In the genomic region with DNA sequence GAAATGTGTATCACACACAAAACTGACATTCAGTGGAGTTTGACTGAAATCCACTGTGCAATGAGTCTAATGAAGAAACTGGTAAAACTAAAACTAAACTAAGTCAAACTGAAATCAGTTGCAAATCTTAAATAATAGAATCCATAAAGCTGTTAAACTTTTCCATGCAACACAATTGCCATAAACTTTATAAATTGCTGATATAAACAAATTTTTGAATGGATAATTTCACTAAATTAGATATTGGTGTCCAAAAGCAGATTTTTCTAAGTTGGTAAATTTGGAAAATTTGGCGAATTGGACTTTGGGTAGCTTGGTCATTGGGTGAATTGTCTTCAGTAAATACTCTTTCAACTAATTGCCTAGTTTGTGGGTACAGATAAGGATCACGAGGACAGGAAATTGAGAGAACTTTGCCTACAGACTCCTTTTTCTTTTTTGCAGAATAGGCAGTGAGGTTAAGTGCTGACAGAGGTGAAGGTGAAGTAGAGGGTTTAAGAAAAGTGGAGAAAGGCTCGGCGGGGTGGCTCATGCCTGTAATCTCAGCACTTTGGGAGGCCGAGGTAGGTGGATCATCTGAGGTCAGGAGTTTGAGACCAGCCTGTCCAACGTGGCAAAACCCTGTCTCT, we compare ENCODE assay signal across 16 cellular contexts. TPM values are rescaled to one million over a fixed set of nuclear protein-coding genes. Genes with fewer than 3 reads are reported as not detected.
DNase-seq lines count a peak whose midpoint lies in the region; ATAC-seq lines count a peak whose summit lies in the region.
"Had no signal": no experiment of that assay in that cellular context is flagged by ENCODE, and none has a peak within 500 bp of the region (broad histone marks: within the 10 kb centered on the region; RNA-seq: fewer than 3 reads in every experiment).

No MANE protein-coding gene starts in this region.

- H3K36me3 ChIP-seq in CD4-positive, alpha-beta memory T cell (ENCODE audit: insufficient read depth, low read length), result no peaks in the 10 kb centered on the region

- no peak overlapping the region for H3K27ac ChIP-seq in CD4-positive, alpha-beta memory T cell (ENCODE audit: low read depth, low read length)
- H3K27ac ChIP-seq: PC-9 had no signal

- CTCF ChIA-PET in CD4-positive, alpha-beta memory T cell (lab: Charles Lee; ENCODE audit: partially characterized antibody), result interaction anchor here (1.9 to 6.6 kb wide), 5 partner anchors 13 to 66 kb away, joined by 7 to 64 read pairs (median 28); partner anchors contain the start of genes ILK, MRPL17, TAF10 and TPP1
- CTCF ChIA-PET in T-cell (lab: Charles Lee), result interaction anchor here in 1 of 2 donors (1.1 to 3.1 kb wide), 2 partner anchors 52 to 291 kb away, joined by 5 to 13 read pairs; partner anchors contain the start of gene TPP1

- H3K4me3 ChIP-seq in CD4-positive, alpha-beta memory T cell (ENCODE audit: low read length in 2 of 2), result no peak overlapping the region
- H3K4me3 ChIP-seq: PC-9 had no signal

- H3K4me3 Mint-ChIP-seq in activated T-cell treated with anti-CD3 and anti-CD28 coated beads, Interleukin-2, amount 50 U/mL, for 72 hours, result peak overlapping the region; percentile 51 to 57
- peak overlapping the region in 7 of 8 donors; percentile 60 to 89 (median 68) for H3K4me3 Mint-ChIP-seq in CD4-positive, alpha-beta memory T cell
- H3K4me3 Mint-ChIP-seq in T-cell, result peak overlapping the region; percentile 1 to 75 (median 25)
- H3K4me3 Mint-ChIP-seq in central memory CD8-positive, alpha-beta T cell, result peak overlapping the region; percentile 16
- H3K4me3 Mint-ChIP-seq: HFFc6 had no signal

- peaks cover 2 to 5% of the 10 kb centered on the region in 2 donors for H3K9me3 Mint-ChIP-seq in activated T-cell treated with anti-CD3 and anti-CD28 coated beads, Interleukin-2, amount 50 U/mL, for 72 hours
- H3K9me3 Mint-ChIP-seq in CD4-positive, alpha-beta memory T cell, result peaks cover 0 to 3% (median 0%) of the 10 kb centered on the region in 8 donors
- H3K9me3 Mint-ChIP-seq in T-cell, result peaks cover 0 to 11% (median 0%) of the 10 kb centered on the region in 3 donors
- H3K9me3 Mint-ChIP-seq in central memory CD8-positive, alpha-beta T cell, result no peaks in the 10 kb centered on the region
- H3K9me3 Mint-ChIP-seq: HFFc6 had no signal

- no peaks in the 10 kb centered on the region for H3K9me3 ChIP-seq in CD4-positive, alpha-beta memory T cell (ENCODE audit: control insufficient read depth in 1 of 2, low read length in 2 of 2)

- POLR2A ChIA-PET in CD4-positive, alpha-beta memory T cell (lab: Charles Lee; ENCODE audit: partially characterized antibody), result interaction anchor here (0.6 to 6.1 kb wide), 10 partner anchors 10 to 264 kb away, joined by 3 to 45 read pairs (median 4); partner anchors contain the start of genes MRPL17, TAF10 and TPP1
- POLR2A ChIA-PET in T-cell (lab: Charles Lee), result no interaction called here

- H3K4me1 ChIP-seq in CD4-positive, alpha-beta memory T cell (ENCODE audit: insufficient read depth, low read length), result peaks cover 82% of the 10 kb centered on the region

- ATAC-seq in activated T-cell treated with anti-CD3 and anti-CD28 coated beads, Interleukin-2, amount 50 U/mL, for 72 hours (replicated peaks in 1 of 2), result peak in 1 of 2 donors; percentile 31
- ATAC-seq in T-cell (replicated peaks in 1 of 4), result peak in 3 of 4 experiments; percentile 36 to 49 (median 46)
- ATAC-seq in central memory CD8-positive, alpha-beta T cell (replicated peaks; ENCODE audit: extremely low read depth, poor library complexity, severe bottlenecking), result no peak
- no peak for ATAC-seq in HG02840 (IDR thresholded peaks at IDR 0.05; ENCODE audit: low FRiP score, unreplicated experiment)

- intact Hi-C loops in CD4-positive, alpha-beta memory T cell (cut with micrococcal nuclease), result loop anchor here (1.0 kb wide), 1 partner anchor 13 kb away; the partner anchor contains the start of gene MRPL17

- peaks cover 80% of the 10 kb centered on the region for H3K4me1 Mint-ChIP-seq in activated T-cell treated with anti-CD3 and anti-CD28 coated beads, Interleukin-2, amount 50 U/mL, for 72 hours (ENCODE audit: low read depth)
- peaks cover 57 to 95% (median 72%) of the 10 kb centered on the region in 4 donors for H3K4me1 Mint-ChIP-seq in CD4-positive, alpha-beta memory T cell
- H3K4me1 Mint-ChIP-seq in T-cell, result peaks cover 77 to 87% (median 80%) of the 10 kb centered on the region in 3 donors
- H3K4me1 Mint-ChIP-seq in central memory CD8-positive, alpha-beta T cell, result peaks cover 56% of the 10 kb centered on the region

- no peaks in the 10 kb centered on the region for H3K27me3 Mint-ChIP-seq in activated T-cell treated with anti-CD3 and anti-CD28 coated beads, Interleukin-2, amount 50 U/mL, for 72 hours (ENCODE audit: low read depth)
- H3K27me3 Mint-ChIP-seq in CD4-positive, alpha-beta memory T cell, result no peaks in the 10 kb centered on the region
- no peaks in the 10 kb centered on the region for H3K27me3 Mint-ChIP-seq in T-cell
- no peaks in the 10 kb centered on the region for H3K27me3 Mint-ChIP-seq in central memory CD8-positive, alpha-beta T cell

- H3K27ac Mint-ChIP-seq in activated T-cell treated with anti-CD3 and anti-CD28 coated beads, Interleukin-2, amount 50 U/mL, for 72 hours, result peak overlapping the region; percentile 44
- H3K27ac Mint-ChIP-seq in CD4-positive, alpha-beta memory T cell, result peak overlapping the region; percentile 18 to 87 (median 77)
- H3K27ac Mint-ChIP-seq in T-cell, result peak overlapping the region; percentile 64 to 87
- H3K27ac Mint-ChIP-seq in central memory CD8-positive, alpha-beta T cell (ENCODE audit: low read depth), result peak overlapping the region; percentile 30
- H3K27ac Mint-ChIP-seq: HFFc6 had no signal

- peaks cover 0 to 4% of the 10 kb centered on the region in 2 donors for H3K36me3 Mint-ChIP-seq in activated T-cell treated with anti-CD3 and anti-CD28 coated beads, Interleukin-2, amount 50 U/mL, for 72 hours (ENCODE audit: insufficient read depth in 2 of 2)
- H3K36me3 Mint-ChIP-seq in CD4-positive, alpha-beta memory T cell, result no peaks in the 10 kb centered on the region
- no peaks in the 10 kb centered on the region for H3K36me3 Mint-ChIP-seq in T-cell
- no peaks in the 10 kb centered on the region for H3K36me3 Mint-ChIP-seq in central memory CD8-positive, alpha-beta T cell (ENCODE audit: insufficient read depth)

- no peaks in the 10 kb centered on the region for H3K27me3 ChIP-seq in CD4-positive, alpha-beta memory T cell (ENCODE audit: insufficient read depth, low read length)

- DNase-seq in activated T-cell treated with anti-CD3 and anti-CD28 coated beads, Interleukin-2, amount 50 U/mL, for 72 hours, result no peak
- DNase-seq in activated T-cell treated with anti-CD3 and anti-CD28 coated beads, Interleukin-2, amount 50 U/mL, for 1 hour, result no peak
- DNase-seq in CD4-positive, alpha-beta memory T cell, result peak in 4 of 5 donors; percentile 21 to 44 (median 34)
- no peak for DNase-seq in T-cell
- no peak for DNase-seq in central memory CD8-positive, alpha-beta T cell (ENCODE audit: low spot score in 2 of 2)
- DNase-seq in DMS153 (lab: John Stamatoyannopoulos, UW), result no peak
- DNase-seq: ACHN, DMS 273 treated with DMSO at 0.1 percent for 48 hours, HFFc6, Karpas-422, NCI-H1105 treated with DMSO at 0.1 percent for 48 hours, NCI-H187, NCI-H2171, NCI-H774, PC-9 had no signal

RNA-seq across cellular contexts. Expression of gene MRPL17, which starts 12.8 kb away (rescaled TPM):
- 10 to 100 TPM; 38.2 to 39.8 TPM for total RNA-seq in activated T-cell treated with anti-CD3 and anti-CD28 coated beads, Interleukin-2, amount 50 U/mL, for 72 hours
- total RNA-seq in CD4-positive, alpha-beta memory T cell, result 10 to 100 TPM; 33.4 to 36.9 TPM
- 10 to 100 TPM; 12.7 to 42.6 TPM for polyA plus RNA-seq in CD4-positive, alpha-beta memory T cell
- total RNA-seq in T-cell, result 10 to 100 TPM; 12.1 to 33.1 (median 30.2) TPM

RNA-seq across cellular contexts. Expression of gene DCHS1, which starts 14.7 kb away (rescaled TPM):
- total RNA-seq in activated T-cell treated with anti-CD3 and anti-CD28 coated beads, Interleukin-2, amount 50 U/mL, for 72 hours, result 1 to 10 TPM; 2.1 to 2.9 TPM
- 1 to 10 TPM; 6.4 to 6.7 TPM for total RNA-seq in CD4-positive, alpha-beta memory T cell
- polyA plus RNA-seq in CD4-positive, alpha-beta memory T cell, result 1 to 10 TPM in 1 of 2 donors, under 1 TPM in 1; 0.47 to 2.5 TPM
- total RNA-seq in T-cell, result 10 to 100 TPM in 3 of 5 donors, 1 to 10 TPM in 2; 4.9 to 14.8 (median 10.4) TPM

RNA-seq across cellular contexts. Expression of gene TPP1, which starts 51.1 kb away (rescaled TPM):
- total RNA-seq in activated T-cell treated with anti-CD3 and anti-CD28 coated beads, Interleukin-2, amount 50 U/mL, for 72 hours, result 10 to 100 TPM; 56.0 to 62.1 TPM
- total RNA-seq in CD4-positive, alpha-beta memory T cell, result 100 to 1,000 TPM; 194 to 198 TPM
- polyA plus RNA-seq in CD4-positive, alpha-beta memory T cell, result 100 to 1,000 TPM; 103 to 144 TPM
- 100 to 1,000 TPM in 3 of 5 donors, 10 to 100 TPM in 2; 67.4 to 168 (median 132) TPM for total RNA-seq in T-cell

RNA-seq across cellular contexts. Expression of gene TAF10, which starts 58.3 kb away (rescaled TPM):
- 100 to 1,000 TPM; 108 to 123 TPM for total RNA-seq in activated T-cell treated with anti-CD3 and anti-CD28 coated beads, Interleukin-2, amount 50 U/mL, for 72 hours
- 100 to 1,000 TPM; 116 to 120 TPM for total RNA-seq in CD4-positive, alpha-beta memory T cell
- polyA plus RNA-seq in CD4-positive, alpha-beta memory T cell, result 100 to 1,000 TPM; 171 to 367 TPM
- total RNA-seq in T-cell, result 100 to 1,000 TPM in 4 of 5 donors, 10 to 100 TPM in 1; 99.4 to 152 (median 144) TPM

Comparison
In these comparisons a context has a peak if more than half of its experiments do, and no peak if none do; other contexts are left out.
1. ATAC-seq: peak in T-cell (3 of 4); none in central memory CD8-positive, alpha-beta T cell (single experiment) and HG02840 (single experiment).
2. DNase-seq: peak in CD4-positive, alpha-beta memory T cell (4 of 5); none in activated T-cell treated with anti-CD3 and anti-CD28 coated beads, Interleukin-2, amount 50 U/mL, for 72 hours (0 of 2), activated T-cell treated with anti-CD3 and anti-CD28 coated beads, Interleukin-2, amount 50 U/mL, for 1 hour (single experiment), T-cell (0 of 34), central memory CD8-positive, alpha-beta T cell (0 of 2) and DMS153 (single experiment).
3. H3K4me3 Mint-ChIP-seq: peak in every context shown above with its lines; median percentile 68 in CD4-positive, alpha-beta memory T cell; 54 in activated T-cell treated with anti-CD3 and anti-CD28 coated beads, Interleukin-2, amount 50 U/mL, for 72 hours; 25 in T-cell; 16 in central memory CD8-positive, alpha-beta T cell.
4. Peak in every context shown above with its lines, with median percentiles within 50 percentile points of each other: H3K27ac Mint-ChIP-seq.